In genomic region chr2:101814752-101815151, GRCh38 we compare ENCODE assay signal across 19 cellular contexts.
DNase-seq lines count a peak whose midpoint lies in the region; ATAC-seq and TF ChIP-seq lines count a peak whose summit lies in the region.
"Had no signal": no experiment of that assay in that cellular context is flagged by ENCODE, and none has a peak within 500 bp of the region (broad histone marks: within the 10 kb centered on the region; RNA-seq: fewer than 3 reads in every experiment).

No MANE protein-coding gene starts in this region.

- WGBS in IMR-90 (ENCODE audit: extremely low coverage in 2 of 2, insufficient read length in 1 of 2), 2 experiments: no CpG with 5 or more reads among the region's 2 CpGs
- WGBS in liver: 49% methylated on average over 2 of the region's 2 CpGs
- 77 to 93% (median 82%) methylated on average over 2 of the region's 2 CpGs for WGBS in adrenal gland, 4 donors

- no peak overlapping the region for H3K4me3 ChIP-seq in CD4-positive, alpha-beta memory T cell (ENCODE audit: low read length in 2 of 2)
- H3K4me3 ChIP-seq in IMR-90 (ENCODE audit: insufficient read depth, low read depth, low read length) (no peak overlapping the region), liver (ENCODE audit: low read depth in 1 of 3, low read length in 3 of 3) (no peak overlapping the region), adrenal gland (no peak overlapping the region)

- H4K20me1 ChIP-seq in IMR-90 (ENCODE audit: insufficient read depth, low read length): peaks cover 88% of the 10 kb centered on the region

- intact Hi-C loops in CD4-positive, alpha-beta memory T cell (cut with micrococcal nuclease): no loop called here
- intact Hi-C loops in IMR-90 (cut with micrococcal nuclease) (loop anchor here (5.0 kb wide), 1 partner anchor 37 kb away; no protein-coding TSS in a partner anchor), adrenal gland (cut with DNase I) (no loop called here)
- intact Hi-C loops in activated T-helper 2 cell treated with anti-CD3 and anti-CD28 coated beads, Interferon-gamma antibody, Interleukin-2, Interleukin-4, amounts not matched to agents 10 μg/mL and 5 μg/mL and 100 μg/mL, durations not matched to agents 14 hours and 24 hours and 36 hours (cut with micrococcal nuclease): no loop called here

- H3K4me2 ChIP-seq in IMR-90 (ENCODE audit: low read depth, low read length): no peak overlapping the region

- no peaks in the 10 kb centered on the region for H3K27me3 Mint-ChIP-seq in CD4-positive, alpha-beta memory T cell
- H3K27me3 Mint-ChIP-seq in activated T-helper 2 cell treated with anti-CD3 and anti-CD28 coated beads, Interferon-gamma antibody, Interleukin-2, Interleukin-4, amounts not matched to agents 10 μg/mL and 5 μg/mL and 100 μg/mL, durations not matched to agents 14 hours and 24 hours and 36 hours (ENCODE audit: low read depth): no peaks in the 10 kb centered on the region
- H3K27me3 Mint-ChIP-seq in T-helper 2 cell treated with Interferon-gamma antibody and Interleukin-4, amounts not matched to agents 5 μg/mL and 100 μg/mL, for 36 hours (ENCODE audit: low read depth): no peaks in the 10 kb centered on the region

- no peak overlapping the region for H2BK20ac ChIP-seq in IMR-90 (ENCODE audit: low read depth, low read length)

- no peaks in the 10 kb centered on the region for H3K27me3 ChIP-seq in CD4-positive, alpha-beta memory T cell (ENCODE audit: insufficient read depth, low read length)
- H3K27me3 ChIP-seq in IMR-90 (ENCODE audit: control insufficient read depth, insufficient read depth, low read length) (no peaks in the 10 kb centered on the region), liver (ENCODE audit: control insufficient read depth in 4 of 4, insufficient read depth in 4 of 4, low read length in 3 of 4) (no peaks in the 10 kb centered on the region), adrenal gland (no peaks in the 10 kb centered on the region)
- H3K27me3 ChIP-seq: BE2C had no signal

- H4K5ac ChIP-seq in IMR-90 (ENCODE audit: low read depth, low read length): no peak overlapping the region

- H4K91ac ChIP-seq in IMR-90 (ENCODE audit: insufficient read depth, low read depth, low read length): no peak overlapping the region

- H3K9me3 ChIP-seq in CD4-positive, alpha-beta memory T cell (ENCODE audit: control insufficient read depth in 1 of 2, low read length in 2 of 2): no peaks in the 10 kb centered on the region
- H3K9me3 ChIP-seq in IMR-90 (ENCODE audit: control insufficient read depth, insufficient read depth, low read length) (no peaks in the 10 kb centered on the region), liver (ENCODE audit: control insufficient read depth in 4 of 4, low read length in 3 of 4) (no peaks in the 10 kb centered on the region), adrenal gland (replicated peaks in 1 of 3) (no peaks in the 10 kb centered on the region)
- H3K9me3 ChIP-seq: BE2C, Caco-2 had no signal

- no peak overlapping the region for H3K27ac ChIP-seq in CD4-positive, alpha-beta memory T cell (ENCODE audit: low read depth, low read length)
- H3K27ac ChIP-seq in IMR-90 (ENCODE audit: insufficient read depth, low read length) (no peak overlapping the region), liver (ENCODE audit: low read depth in 1 of 2, low read length in 2 of 2) (no peak overlapping the region), adrenal gland (no peak overlapping the region)

- peaks cover 4 to 10% of the 10 kb centered on the region in 2 donors for H3K36me3 Mint-ChIP-seq in CD4-positive, alpha-beta memory T cell
- no peaks in the 10 kb centered on the region for H3K36me3 Mint-ChIP-seq in activated T-helper 2 cell treated with anti-CD3 and anti-CD28 coated beads, Interferon-gamma antibody, Interleukin-2, Interleukin-4, amounts not matched to agents 10 μg/mL and 5 μg/mL and 100 μg/mL, durations not matched to agents 14 hours and 24 hours and 36 hours (ENCODE audit: low read depth)
- peaks cover 3% of the 10 kb centered on the region for H3K36me3 Mint-ChIP-seq in T-helper 2 cell treated with Interferon-gamma antibody and Interleukin-4, amounts not matched to agents 5 μg/mL and 100 μg/mL, for 36 hours (ENCODE audit: low read depth)

- ATAC-seq in IMR-90 (ENCODE audit: low read depth): no peak
- no peak for ATAC-seq in GM21515 (IDR thresholded peaks at IDR 0.05; ENCODE audit: unreplicated experiment)
- ATAC-seq in GM21723 (IDR thresholded peaks at IDR 0.05; ENCODE audit: unreplicated experiment): no peak
- ATAC-seq: Right ventricle myocardium inferior had no signal

- H3K4me1 ChIP-seq in CD4-positive, alpha-beta memory T cell (ENCODE audit: insufficient read depth, low read length): peaks cover 58% of the 10 kb centered on the region
- H3K4me1 ChIP-seq in IMR-90 (ENCODE audit: control insufficient read depth, insufficient read depth, low read length) (peaks cover 27% of the 10 kb centered on the region), liver (ENCODE audit: control insufficient read depth in 4 of 4, insufficient read depth in 4 of 4, low read length in 3 of 4) (peaks cover 11 to 50% (median 37%) of the 10 kb centered on the region in 4 donors), adrenal gland (replicated peaks in 1 of 2) (peaks cover 6 to 12% of the 10 kb centered on the region in 2 donors)

- H3K9me3 Mint-ChIP-seq in CD4-positive, alpha-beta memory T cell: peaks cover 0 to 3% (median 0%) of the 10 kb centered on the region in 8 donors
- H3K9me3 Mint-ChIP-seq in activated T-helper 2 cell treated with anti-CD3 and anti-CD28 coated beads, Interferon-gamma antibody, Interleukin-2, Interleukin-4, amounts not matched to agents 10 μg/mL and 5 μg/mL and 100 μg/mL, durations not matched to agents 14 hours and 24 hours and 36 hours: no peaks in the 10 kb centered on the region
- H3K9me3 Mint-ChIP-seq in T-helper 2 cell treated with Interferon-gamma antibody and Interleukin-4, amounts not matched to agents 5 μg/mL and 100 μg/mL, for 36 hours: no peaks in the 10 kb centered on the region
- H3K9me3 Mint-ChIP-seq: HFFc6 had no signal

- no peak overlapping the region; the same call in 1 of the 2 replicates for H2AK5ac ChIP-seq in IMR-90 (ENCODE audit: low read depth, low read length)

- no TSS peak for BruUV-seq in IMR-90 (replicated peaks; lab: Mats Ljungman, UMichigan)

- H4K8ac ChIP-seq in IMR-90 (ENCODE audit: low read depth in 2 of 2, low read length in 2 of 2): no peak overlapping the region

- peak overlapping the region; percentile 59; the same call in 1 of the 2 replicates for H3K23ac ChIP-seq in IMR-90 (ENCODE audit: low read depth, low read length)

- H3K27ac Mint-ChIP-seq in CD4-positive, alpha-beta memory T cell: peak overlapping the region in 5 of 7 donors; percentile 0 to 77 (median 60)
- peak overlapping the region; percentile 30 for H3K27ac Mint-ChIP-seq in activated T-helper 2 cell treated with anti-CD3 and anti-CD28 coated beads, Interferon-gamma antibody, Interleukin-2, Interleukin-4, amounts not matched to agents 10 μg/mL and 5 μg/mL and 100 μg/mL, durations not matched to agents 14 hours and 24 hours and 36 hours
- H3K27ac Mint-ChIP-seq in T-helper 2 cell treated with Interferon-gamma antibody and Interleukin-4, amounts not matched to agents 5 μg/mL and 100 μg/mL, for 36 hours: no peak overlapping the region
- H3K27ac Mint-ChIP-seq: HFFc6 had no signal

- H3K14ac ChIP-seq in IMR-90 (replicated peaks; ENCODE audit: low read depth, low read length): no peak overlapping the region

- peaks cover 32% of the 10 kb centered on the region for H3K9me1 ChIP-seq in IMR-90 (ENCODE audit: insufficient read depth, low read length)

- no peak overlapping the region for H3K4ac ChIP-seq in IMR-90 (ENCODE audit: low read depth, low read length)

- TF ChIP-seq POLR2A in IMR-90 (IDR thresholded peaks at IDR 0.05; ENCODE audit: low read depth, low read length) (no peak), adrenal gland (IDR thresholded peaks at IDR 0.05) (no peak)

- no peak overlapping the region for H2BK5ac ChIP-seq in IMR-90 (ENCODE audit: low read depth, low read length, poor library complexity, severe bottlenecking)

- POLR2A ChIA-PET in CD4-positive, alpha-beta memory T cell (lab: Charles Lee; ENCODE audit: partially characterized antibody): no interaction called here
- POLR2A ChIA-PET in IMR-90 (lab: Charles Lee; ENCODE audit: unreplicated experiment): no interaction called here

- no peak overlapping the region for H3K56ac ChIP-seq in IMR-90 (ENCODE audit: extremely low read depth, insufficient read depth, low read length)

- H3K4me1 Mint-ChIP-seq in CD4-positive, alpha-beta memory T cell: peaks cover 62 to 83% (median 73%) of the 10 kb centered on the region in 4 donors
- H3K4me1 Mint-ChIP-seq in activated T-helper 2 cell treated with anti-CD3 and anti-CD28 coated beads, Interferon-gamma antibody, Interleukin-2, Interleukin-4, amounts not matched to agents 10 μg/mL and 5 μg/mL and 100 μg/mL, durations not matched to agents 14 hours and 24 hours and 36 hours (ENCODE audit: low read depth): peaks cover 18% of the 10 kb centered on the region
- H3K4me1 Mint-ChIP-seq in T-helper 2 cell treated with Interferon-gamma antibody and Interleukin-4, amounts not matched to agents 5 μg/mL and 100 μg/mL, for 36 hours (ENCODE audit: low read depth): peaks cover 26% of the 10 kb centered on the region

- in situ Hi-C loops in IMR-90 (cut with MboI; ENCODE audit: low sequenced_read_pairs): no loop called here

- H3K9ac ChIP-seq in IMR-90 (ENCODE audit: low read depth, low read length): no peak overlapping the region
- H3K9ac ChIP-seq in liver (ENCODE audit: low read depth in 1 of 2, low read length in 2 of 2): no peak overlapping the region

- no peak overlapping the region for H2AK9ac ChIP-seq in IMR-90 (replicated peaks; ENCODE audit: low read depth, low read length, poor library complexity)

- H3K18ac ChIP-seq in IMR-90 (ENCODE audit: low read depth, low read length): no peak overlapping the region

- CTCF ChIA-PET in CD4-positive, alpha-beta memory T cell (lab: Charles Lee; ENCODE audit: partially characterized antibody): interaction anchor here (0.9 to 1.6 kb wide), 4 partner anchors 10 to 396 kb away, joined by 3 to 5 read pairs (median 4); no protein-coding TSS in a partner anchor
- CTCF ChIA-PET in IMR-90 (lab: Yijun Ruan, JAX): no interaction called here

- no peak overlapping the region for H2BK15ac ChIP-seq in IMR-90 (ENCODE audit: low read depth, low read length)

- peaks cover 20 to 84% of the 10 kb centered on the region in 2 experiments for H3K79me1 ChIP-seq in IMR-90 (ENCODE audit: low read depth in 1 of 2, low read length in 2 of 2)

- TF ChIP-seq CTCF in IMR-90 (conservative IDR thresholded peaks at IDR 0.05; ENCODE audit: low read depth, low read length) (no peak), liver (IDR thresholded peaks at IDR 0.05; ENCODE audit: low read depth, low read length, missing input control) (no peak), adrenal gland (IDR thresholded peaks at IDR 0.05) (no peak)

- peak overlapping the region in 1 of 8 donors; percentile 9 for H3K4me3 Mint-ChIP-seq in CD4-positive, alpha-beta memory T cell
- no peak overlapping the region for H3K4me3 Mint-ChIP-seq in activated T-helper 2 cell treated with anti-CD3 and anti-CD28 coated beads, Interferon-gamma antibody, Interleukin-2, Interleukin-4, amounts not matched to agents 10 μg/mL and 5 μg/mL and 100 μg/mL, durations not matched to agents 14 hours and 24 hours and 36 hours (ENCODE audit: low read depth)
- H3K4me3 Mint-ChIP-seq in T-helper 2 cell treated with Interferon-gamma antibody and Interleukin-4, amounts not matched to agents 5 μg/mL and 100 μg/mL, for 36 hours: no peak overlapping the region

- no peak overlapping the region for H2BK120ac ChIP-seq in IMR-90 (ENCODE audit: low read depth, low read length)

- DNase-seq in CD4-positive, alpha-beta memory T cell: no peak
- DNase-seq in IMR-90: no peak
- DNase-seq in activated T-helper 2 cell treated with anti-CD3 and anti-CD28 coated beads, Interferon-gamma antibody, Interleukin-2, Interleukin-4, amounts not matched to agents 10 μg/mL and 5 μg/mL and 100 μg/mL, durations not matched to agents 14 hours and 24 hours and 36 hours (ENCODE audit: low spot score): no peak
- no peak for DNase-seq in T-helper 2 cell treated with Interferon-gamma antibody and Interleukin-4, amounts not matched to agents 5 μg/mL and 100 μg/mL, for 36 hours (ENCODE audit: low spot score)
- no peak for DNase-seq in adrenal gland
- DNase-seq: BE2C, Caco-2, DMS79 treated with DMSO at 0.1 percent for 48 hours, H7, HFFc6, Karpas-422, MV-4-11, NCI-H187, NCI-H446, OCI-M1 had no signal

- dilution Hi-C loops in IMR-90 (cut with HindIII; ENCODE audit: low sequenced_read_pairs, unreplicated experiment): no loop called here

- no peaks in the 10 kb centered on the region for H3K36me3 ChIP-seq in CD4-positive, alpha-beta memory T cell (ENCODE audit: insufficient read depth, low read length)
- H3K36me3 ChIP-seq in IMR-90 (ENCODE audit: control insufficient read depth, insufficient read depth, low read length) (peaks cover 1% of the 10 kb centered on the region; the same call in 1 of the 2 replicates), liver (ENCODE audit: control insufficient read depth in 4 of 4, insufficient read depth in 3 of 4, low read depth in 1 of 4, low read length in 3 of 4) (peaks cover 0 to 1% (median 0%) of the 10 kb centered on the region in 4 donors), adrenal gland (replicated peaks in 1 of 2) (no peaks in the 10 kb centered on the region)
- H3K36me3 ChIP-seq: BE2C had no signal

- TF ChIP-seq RAD21 in IMR-90 (IDR thresholded peaks at IDR 0.05; ENCODE audit: low read length) (no peak), liver (IDR thresholded peaks at IDR 0.05) (no peak)

- no peak overlapping the region for H2AFZ ChIP-seq in IMR-90 (replicated peaks; ENCODE audit: low read length, poor library complexity)
